9 cellular contexts compared by ENCODE assay signal in genomic region chr3:63976166-63976861, GRCh38. TPM values are rescaled to one million over a fixed set of nuclear protein-coding genes. Genes with fewer than 3 reads are reported as not detected.
DNase-seq lines count a peak whose midpoint lies in the region; ATAC-seq and TF ChIP-seq lines count a peak whose summit lies in the region.
"Had no signal": no experiment of that assay in that cellular context is flagged by ENCODE, and none has a peak within 500 bp of the region (broad histone marks: within the 10 kb centered on the region; RNA-seq: fewer than 3 reads in every experiment).

No MANE protein-coding gene starts in this region.

- H3K36me3 Mint-ChIP-seq in T-cell, result peaks cover 29% of the 10 kb centered on the region
- peaks cover 14% of the 10 kb centered on the region for H3K36me3 Mint-ChIP-seq in type B pancreatic cell

- no peaks in the 10 kb centered on the region for H3K27me3 Mint-ChIP-seq in T-cell
- no peaks in the 10 kb centered on the region for H3K27me3 Mint-ChIP-seq in type B pancreatic cell

- ATAC-seq in T-cell (replicated peaks in 1 of 4) (no peak), GM18520 (IDR thresholded peaks at IDR 0.05; ENCODE audit: unreplicated experiment) (no peak)

- CTCF ChIA-PET in T-cell (lab: Charles Lee), result interaction anchor here (0.5 to 7.0 kb wide), 7 partner anchors 12 to 47 kb away, joined by 3 to 220 read pairs (median 4); partner anchors contain the start of gene PSMD6 (in 1 of the 2)

- H3K9me3 Mint-ChIP-seq in T-cell (no peaks in the 10 kb centered on the region), type B pancreatic cell (no peaks in the 10 kb centered on the region)
- H3K9me3 Mint-ChIP-seq: nephron had no signal

- TF ChIP-seq CTCF in foreskin fibroblast (IDR thresholded peaks at IDR 0.05; ENCODE audit: low read depth, low read length) (no peak), type B pancreatic cell (conservative IDR thresholded peaks at IDR 0.05) (no peak)

- H3K4me3 Mint-ChIP-seq in T-cell, result peak overlapping the region; percentile 50 to 88 (median 59)
- no peak overlapping the region for H3K4me3 Mint-ChIP-seq in type B pancreatic cell
- H3K4me3 Mint-ChIP-seq: nephron had no signal

- DNase-seq in HCEC 1CT (peak; percentile 93), T-cell (no peak), foreskin fibroblast (peak; percentile 92 to 95), type B pancreatic cell (ENCODE audit: extremely low spot score, unreplicated experiment) (no peak), KG1 (lab: John Stamatoyannopoulos, UW) (no peak)
- DNase-seq in stimulated activated CD4-positive, alpha-beta T cell treated with anti-CD3 and anti-CD28 coated beads, Interleukin-2, amount 100 ng/mL, for 48 hours, result no peak

- H3K4me1 Mint-ChIP-seq in T-cell (peaks cover 95 to 98% (median 98%) of the 10 kb centered on the region in 3 donors), type B pancreatic cell (ENCODE audit: unreplicated experiment) (peaks cover 33% of the 10 kb centered on the region)

- POLR2A ChIA-PET in T-cell (lab: Charles Lee), result interaction anchor here (0.6 to 4.4 kb wide), 5 partner anchors 8 to 47 kb away, joined by 3 to 119 read pairs (median 12); no protein-coding TSS in a partner anchor

- H3K4me3 ChIP-seq in foreskin fibroblast (ENCODE audit: low read depth in 1 of 2, low read length in 2 of 2) (peak overlapping the region in 1 of 2 donors; percentile 41), skin epidermis (no peak overlapping the region)

- peak overlapping the region in 18 of 21 experiments; percentile 2 to 82 (median 61) for H3K27ac ChIP-seq in skin epidermis

- peak overlapping the region; percentile 88 to 96 for H3K27ac Mint-ChIP-seq in T-cell
- H3K27ac Mint-ChIP-seq in type B pancreatic cell, result no peak overlapping the region

RNA-seq across cellular contexts. Expression of gene PSMD6, which starts 47.0 kb away (rescaled TPM):
- total RNA-seq in T-cell (10 to 100 TPM; 60.2 to 95.4 (median 73.2) TPM), type B pancreatic cell (ENCODE audit: low replicate concordance) (68.1 and 81.4 TPM in 2 replicates)

Comparison
In these comparisons a context has a peak if more than half of its experiments do, and no peak if none do; other contexts are left out.
1. DNase-seq: peak in HCEC 1CT (single experiment) and foreskin fibroblast (2 of 2); none in T-cell (0 of 34), type B pancreatic cell (single experiment), stimulated activated CD4-positive, alpha-beta T cell treated with anti-CD3 and anti-CD28 coated beads, Interleukin-2, amount 100 ng/mL, for 48 hours (0 of 2) and KG1 (single experiment).